Comparison of ENCODE assay signal across 22 cellular contexts in the genomic region with DNA sequence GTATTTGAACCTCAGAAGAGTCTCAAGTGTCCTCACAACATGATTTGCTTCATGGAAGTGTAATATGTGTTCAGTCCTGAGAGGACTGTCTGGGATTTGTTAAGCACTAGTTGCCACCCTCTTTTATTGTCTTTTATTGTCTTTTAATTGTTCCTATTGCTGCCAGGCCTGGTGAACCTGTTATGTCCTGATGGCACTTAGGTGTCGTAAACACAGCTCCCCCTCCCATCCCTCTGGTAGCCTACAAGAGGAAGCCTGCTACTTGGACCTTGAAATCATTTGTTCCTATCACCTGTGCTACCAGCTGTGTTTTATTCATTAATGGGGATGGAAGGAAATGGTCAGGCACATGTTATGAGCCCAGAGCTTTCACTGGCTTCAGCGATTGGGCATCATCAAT.
"Had no signal": no experiment of that assay in that cellular context is flagged by ENCODE, and none has a peak within 500 bp of the region (broad histone marks: within the 10 kb centered on the region; RNA-seq: fewer than 3 reads in every experiment).

No MANE protein-coding gene starts in this region.

- H3K27me3 Mint-ChIP-seq: activated CD4-positive, alpha-beta T cell treated with anti-CD3 and anti-CD28 coated beads for 36 hours; activated CD8-positive, alpha-beta memory T cell treated with anti-CD3 and anti-CD28 coated beads, Interleukin-2, amount 10 ng/mL, durations not matched to agents 7 days and 5 days; activated naive CD8-positive, alpha-beta T cell treated with anti-CD3 and anti-CD28 coated beads, Interleukin-2, amount 10 ng/mL, durations not matched to agents 7 days and 5 days; activated T-helper 17 cell treated with anti-CD3 and anti-CD28 coated beads, Interleukin-2, amount 50 U/mL, for 72 hours had no signal

- ATAC-seq: activated CD4-positive, alpha-beta T cell treated with anti-CD3 and anti-CD28 coated beads for 36 hours; activated CD8-positive, alpha-beta memory T cell treated with anti-CD3 and anti-CD28 coated beads, Interleukin-2, amount 10 ng/mL, durations not matched to agents 7 days and 5 days; activated T-helper 17 cell treated with anti-CD3 and anti-CD28 coated beads, Interleukin-2, amount 50 U/mL, for 72 hours; body of pancreas; stimulated activated naive CD8-positive, alpha-beta T cell treated with anti-CD3 and anti-CD28 coated beads, Interleukin-15, Interleukin-2, amounts not matched to agents 100 U/mL and 50 U/mL, for 24 hours; WTC11 had no signal

- H3K36me3 ChIP-seq: tibial nerve, uterus had no signal

- H3K4me3 Mint-ChIP-seq: activated CD4-positive, alpha-beta T cell treated with anti-CD3 and anti-CD28 coated beads for 36 hours; activated CD8-positive, alpha-beta memory T cell treated with anti-CD3 and anti-CD28 coated beads, Interleukin-2, amount 10 ng/mL, durations not matched to agents 7 days and 5 days; activated naive CD8-positive, alpha-beta T cell treated with anti-CD3 and anti-CD28 coated beads, Interleukin-2, amount 10 ng/mL, durations not matched to agents 7 days and 5 days; activated T-helper 17 cell treated with anti-CD3 and anti-CD28 coated beads, Interleukin-2, amount 50 U/mL, for 72 hours; endodermal cell; nephron progenitor cell; WTC11 had no signal

- H3K4me1 ChIP-seq: body of pancreas, tibial nerve, uterus had no signal

- H3K4me3 ChIP-seq: body of pancreas, dorsolateral prefrontal cortex, lung, tibial nerve, uterus had no signal

- H3K27ac Mint-ChIP-seq: activated CD4-positive, alpha-beta T cell treated with anti-CD3 and anti-CD28 coated beads for 36 hours; activated CD8-positive, alpha-beta memory T cell treated with anti-CD3 and anti-CD28 coated beads, Interleukin-2, amount 10 ng/mL, durations not matched to agents 7 days and 5 days; activated naive CD8-positive, alpha-beta T cell treated with anti-CD3 and anti-CD28 coated beads, Interleukin-2, amount 10 ng/mL, durations not matched to agents 7 days and 5 days; activated T-helper 17 cell treated with anti-CD3 and anti-CD28 coated beads, Interleukin-2, amount 50 U/mL, for 72 hours; endodermal cell; WTC11 had no signal

- H3K27me3 ChIP-seq: body of pancreas, dorsolateral prefrontal cortex, tibial nerve, uterus had no signal

- H3K4me1 Mint-ChIP-seq: activated CD4-positive, alpha-beta T cell treated with anti-CD3 and anti-CD28 coated beads for 36 hours; activated T-helper 17 cell treated with anti-CD3 and anti-CD28 coated beads, Interleukin-2, amount 50 U/mL, for 72 hours; endodermal cell; nephron progenitor cell; WTC11 had no signal

- H3K9me3 ChIP-seq: body of pancreas, uterus had no signal

- DNase-seq: activated CD4-positive, alpha-beta T cell treated with anti-CD3 and anti-CD28 coated beads for 36 hours; activated CD4-positive, alpha-beta T cell treated with anti-CD3 and anti-CD28 coated beads, Interleukin-2, amount 50 U/mL, for 48 hours; activated CD8-positive, alpha-beta memory T cell treated with anti-CD3 and anti-CD28 coated beads, Interleukin-2, amount 10 ng/mL, durations not matched to agents 7 days and 5 days; activated naive CD4-positive, alpha-beta T cell treated with Interleukin-2 at 50 U/mL for 16 hours; activated naive CD8-positive, alpha-beta T cell treated with anti-CD3 and anti-CD28 coated beads, Interleukin-2, amount 10 ng/mL, durations not matched to agents 7 days and 5 days; amygdala; body of pancreas; dorsolateral prefrontal cortex; endodermal cell; erythroblast; nephron progenitor cell; nucleus accumbens; posterior cingulate gyrus; stimulated activated CD4-positive, alpha-beta T cell treated with anti-CD3 and anti-CD28 coated beads, Interleukin-12 subunit alpha, Interleukin-12 subunit beta, amount 100 ng/mL, for 4 hours; stimulated activated CD4-positive, alpha-beta T cell treated with anti-CD3 and anti-CD28 coated beads, Interleukin-1b, Interleukin-23, amount 100 ng/mL, for 48 hours; stimulated activated naive CD8-positive, alpha-beta T cell treated with anti-CD3 and anti-CD28 coated beads, Interleukin-15, Interleukin-2, amounts not matched to agents 100 U/mL and 50 U/mL, for 24 hours; substantia nigra; uterus had no signal

- H3K27ac ChIP-seq: body of pancreas, dorsolateral prefrontal cortex, tibial nerve, uterus had no signal
